In the genomic region with DNA sequence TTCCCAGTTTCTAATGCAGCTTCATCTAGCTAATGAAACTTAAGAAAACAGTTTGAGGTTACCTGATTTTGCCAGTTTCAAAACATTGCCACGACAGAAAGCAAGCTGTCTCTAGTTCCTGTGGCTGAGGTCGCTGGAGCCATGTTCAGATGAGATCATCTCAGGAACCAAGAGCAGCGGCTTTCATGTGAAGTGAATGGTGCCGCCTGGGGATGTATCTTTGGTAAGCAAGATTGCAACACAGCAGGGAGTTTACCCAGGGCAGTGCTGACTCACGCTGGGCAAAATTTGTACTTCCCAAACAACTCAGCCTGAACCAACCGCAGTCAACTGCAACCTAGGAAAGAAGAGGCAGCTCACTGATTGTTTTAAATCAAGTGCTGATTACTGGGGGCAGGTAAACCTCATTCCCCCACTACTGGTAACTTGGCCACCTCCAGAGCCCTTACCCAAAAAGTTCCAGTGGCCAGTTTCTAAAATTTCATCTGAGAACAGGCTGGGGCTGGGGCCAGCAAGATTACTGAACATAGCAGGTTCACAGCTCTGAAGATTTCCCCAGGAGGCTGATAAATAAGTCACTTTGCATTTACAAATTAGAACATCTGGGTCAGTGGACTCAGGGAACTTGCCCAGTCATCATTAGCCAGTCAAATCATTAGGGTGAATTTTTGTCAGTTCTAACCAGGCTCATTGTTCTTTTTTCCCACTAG, we compare ENCODE assay signal across 8 cellular contexts. TPM values are rescaled to one million over a fixed set of nuclear protein-coding genes. Genes with fewer than 3 reads are reported as not detected.
DNase-seq lines count a peak whose midpoint lies in the region; ATAC-seq and TF ChIP-seq lines count a peak whose summit lies in the region.

A gene with protein sequence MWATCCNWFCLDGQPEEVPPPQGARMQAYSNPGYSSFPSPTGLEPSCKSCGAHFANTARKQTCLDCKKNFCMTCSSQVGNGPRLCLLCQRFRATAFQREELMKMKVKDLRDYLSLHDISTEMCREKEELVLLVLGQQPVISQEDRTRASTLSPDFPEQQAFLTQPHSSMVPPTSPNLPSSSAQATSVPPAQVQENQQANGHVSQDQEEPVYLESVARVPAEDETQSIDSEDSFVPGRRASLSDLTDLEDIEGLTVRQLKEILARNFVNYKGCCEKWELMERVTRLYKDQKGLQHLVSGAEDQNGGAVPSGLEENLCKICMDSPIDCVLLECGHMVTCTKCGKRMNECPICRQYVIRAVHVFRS (minus strand): TSS at position 194 of the 710 bp plus-strand sequence. CDS start 37,154 bp downstream, outside the sequence.

- peak within 1 kb of the TSS; percentile 5 for H3K4me3 Mint-ChIP-seq in activated T-helper 2 cell treated with anti-CD3 and anti-CD28 coated beads, Interferon-gamma antibody, Interleukin-2, Interleukin-4, amounts not matched to agents 10 μg/mL and 5 μg/mL and 100 μg/mL, durations not matched to agents 14 hours and 24 hours and 36 hours (ENCODE audit: low read depth)
- peak within 1 kb of the TSS; percentile 53 for H3K4me3 Mint-ChIP-seq in nephron progenitor cell
- H3K4me3 Mint-ChIP-seq in stimulated activated naive CD8-positive, alpha-beta T cell treated with anti-CD3 and anti-CD28 coated beads, Interleukin-15, amount 100 ng/mL, for 72 hours = peak within 1 kb of the TSS; percentile 56 to 63

- intact Hi-C loops in activated T-helper 2 cell treated with anti-CD3 and anti-CD28 coated beads, Interferon-gamma antibody, Interleukin-2, Interleukin-4, amounts not matched to agents 10 μg/mL and 5 μg/mL and 100 μg/mL, durations not matched to agents 14 hours and 24 hours and 36 hours (cut with micrococcal nuclease) = loop anchor here (1.0 to 10.0 kb wide), 10 partner anchors 10 to 676 kb away; a partner anchor contains a TSS

- H3K9me3 Mint-ChIP-seq in activated T-helper 2 cell treated with anti-CD3 and anti-CD28 coated beads, Interferon-gamma antibody, Interleukin-2, Interleukin-4, amounts not matched to agents 10 μg/mL and 5 μg/mL and 100 μg/mL, durations not matched to agents 14 hours and 24 hours and 36 hours = no peaks in the 10 kb centered on the region
- H3K9me3 Mint-ChIP-seq in nephron progenitor cell = no peaks in the 10 kb centered on the region
- H3K9me3 Mint-ChIP-seq in stimulated activated naive CD8-positive, alpha-beta T cell treated with anti-CD3 and anti-CD28 coated beads, Interleukin-15, amount 100 ng/mL, for 72 hours = no peaks in the 10 kb centered on the region

- no peak for TF ChIP-seq CTCF in nephron progenitor cell (IDR thresholded peaks at IDR 0.05)

- peak within 1 kb of the TSS; percentile 75 for H3K27ac Mint-ChIP-seq in activated T-helper 2 cell treated with anti-CD3 and anti-CD28 coated beads, Interferon-gamma antibody, Interleukin-2, Interleukin-4, amounts not matched to agents 10 μg/mL and 5 μg/mL and 100 μg/mL, durations not matched to agents 14 hours and 24 hours and 36 hours
- H3K27ac Mint-ChIP-seq in nephron progenitor cell = peak within 1 kb of the TSS; percentile 77
- H3K27ac Mint-ChIP-seq in stimulated activated naive CD8-positive, alpha-beta T cell treated with anti-CD3 and anti-CD28 coated beads, Interleukin-15, amount 100 ng/mL, for 72 hours = peak within 1 kb of the TSS; percentile 77 to 94

- DNase-seq in DMS 273 treated with DMSO at 0.1 percent for 48 hours (lab: John Stamatoyannopoulos, UW) = peak; percentile 89
- DNase-seq in HuH-7 (ENCODE audit: low spot score) = peak; percentile 80
- DNase-seq in RPMI8226 = peak; percentile 93
- DNase-seq in activated T-helper 2 cell treated with anti-CD3 and anti-CD28 coated beads, Interferon-gamma antibody, Interleukin-2, Interleukin-4, amounts not matched to agents 10 μg/mL and 5 μg/mL and 100 μg/mL, durations not matched to agents 14 hours and 24 hours and 36 hours (ENCODE audit: low spot score) = peak; percentile 84
- peak; percentile 95 for DNase-seq in fibroblast of the conjunctiva (ENCODE audit: low read depth)
- DNase-seq in nephron progenitor cell = peak; percentile 36
- peak; percentile 83 to 94 for DNase-seq in stimulated activated naive CD8-positive, alpha-beta T cell treated with anti-CD3 and anti-CD28 coated beads, Interleukin-15, amount 100 ng/mL, for 72 hours

- peaks cover 45% of the 10 kb centered on the region for H3K36me3 Mint-ChIP-seq in activated T-helper 2 cell treated with anti-CD3 and anti-CD28 coated beads, Interferon-gamma antibody, Interleukin-2, Interleukin-4, amounts not matched to agents 10 μg/mL and 5 μg/mL and 100 μg/mL, durations not matched to agents 14 hours and 24 hours and 36 hours (ENCODE audit: low read depth)
- H3K36me3 Mint-ChIP-seq in nephron progenitor cell (ENCODE audit: low read depth) = peaks cover 5% of the 10 kb centered on the region

- H3K4me1 Mint-ChIP-seq in activated T-helper 2 cell treated with anti-CD3 and anti-CD28 coated beads, Interferon-gamma antibody, Interleukin-2, Interleukin-4, amounts not matched to agents 10 μg/mL and 5 μg/mL and 100 μg/mL, durations not matched to agents 14 hours and 24 hours and 36 hours (ENCODE audit: low read depth) = peaks cover 49% of the 10 kb centered on the region
- H3K4me1 Mint-ChIP-seq in nephron progenitor cell = peaks cover 25% of the 10 kb centered on the region
- peaks cover 69% of the 10 kb centered on the region for H3K4me1 Mint-ChIP-seq in stimulated activated naive CD8-positive, alpha-beta T cell treated with anti-CD3 and anti-CD28 coated beads, Interleukin-15, amount 100 ng/mL, for 72 hours

- ATAC-seq in GM21515 (IDR thresholded peaks at IDR 0.05; ENCODE audit: unreplicated experiment) = peak; percentile 77
- ATAC-seq in stimulated activated naive CD8-positive, alpha-beta T cell treated with anti-CD3 and anti-CD28 coated beads, Interleukin-15, amount 100 ng/mL, for 72 hours = peak; percentile 99

- H3K27me3 Mint-ChIP-seq in activated T-helper 2 cell treated with anti-CD3 and anti-CD28 coated beads, Interferon-gamma antibody, Interleukin-2, Interleukin-4, amounts not matched to agents 10 μg/mL and 5 μg/mL and 100 μg/mL, durations not matched to agents 14 hours and 24 hours and 36 hours (ENCODE audit: low read depth) = no peaks in the 10 kb centered on the region
- H3K27me3 Mint-ChIP-seq in nephron progenitor cell (ENCODE audit: low read depth, poor library complexity) = no peaks in the 10 kb centered on the region
- H3K27me3 Mint-ChIP-seq in stimulated activated naive CD8-positive, alpha-beta T cell treated with anti-CD3 and anti-CD28 coated beads, Interleukin-15, amount 100 ng/mL, for 72 hours = no peaks in the 10 kb centered on the region

RNA-seq across cellular contexts. Expression of the gene that starts here (rescaled TPM):
- 21.3 and 25.4 TPM in 2 replicates for total RNA-seq in activated T-helper 2 cell treated with anti-CD3 and anti-CD28 coated beads, Interferon-gamma antibody, Interleukin-2, Interleukin-4, amounts not matched to agents 10 μg/mL and 5 μg/mL and 100 μg/mL, durations not matched to agents 14 hours and 24 hours and 36 hours

Comparison
In these comparisons a context has a peak if more than half of its experiments do, and no peak if none do; other contexts are left out.
1. Peak in every context shown above with its lines: DNase-seq and ATAC-seq.
2. DNase-seq: peak in every context shown above with its lines; median percentile 95 in fibroblast of the conjunctiva; 93 in RPMI8226; 89 in DMS 273 treated with DMSO at 0.1 percent for 48 hours; 88 in stimulated activated naive CD8-positive, alpha-beta T cell treated with anti-CD3 and anti-CD28 coated beads, Interleukin-15, amount 100 ng/mL, for 72 hours; 84 in activated T-helper 2 cell treated with anti-CD3 and anti-CD28 coated beads, Interferon-gamma antibody, Interleukin-2, Interleukin-4, amounts not matched to agents 10 μg/mL and 5 μg/mL and 100 μg/mL, durations not matched to agents 14 hours and 24 hours and 36 hours; 80 in HuH-7; 36 in nephron progenitor cell.
3. H3K4me3 Mint-ChIP-seq: peak in every context shown above with its lines; median percentile 60 in stimulated activated naive CD8-positive, alpha-beta T cell treated with anti-CD3 and anti-CD28 coated beads, Interleukin-15, amount 100 ng/mL, for 72 hours; 53 in nephron progenitor cell; 5 in activated T-helper 2 cell treated with anti-CD3 and anti-CD28 coated beads, Interferon-gamma antibody, Interleukin-2, Interleukin-4, amounts not matched to agents 10 μg/mL and 5 μg/mL and 100 μg/mL, durations not matched to agents 14 hours and 24 hours and 36 hours.